ENCODE assay signal across 8 cellular contexts in the genomic region with DNA sequence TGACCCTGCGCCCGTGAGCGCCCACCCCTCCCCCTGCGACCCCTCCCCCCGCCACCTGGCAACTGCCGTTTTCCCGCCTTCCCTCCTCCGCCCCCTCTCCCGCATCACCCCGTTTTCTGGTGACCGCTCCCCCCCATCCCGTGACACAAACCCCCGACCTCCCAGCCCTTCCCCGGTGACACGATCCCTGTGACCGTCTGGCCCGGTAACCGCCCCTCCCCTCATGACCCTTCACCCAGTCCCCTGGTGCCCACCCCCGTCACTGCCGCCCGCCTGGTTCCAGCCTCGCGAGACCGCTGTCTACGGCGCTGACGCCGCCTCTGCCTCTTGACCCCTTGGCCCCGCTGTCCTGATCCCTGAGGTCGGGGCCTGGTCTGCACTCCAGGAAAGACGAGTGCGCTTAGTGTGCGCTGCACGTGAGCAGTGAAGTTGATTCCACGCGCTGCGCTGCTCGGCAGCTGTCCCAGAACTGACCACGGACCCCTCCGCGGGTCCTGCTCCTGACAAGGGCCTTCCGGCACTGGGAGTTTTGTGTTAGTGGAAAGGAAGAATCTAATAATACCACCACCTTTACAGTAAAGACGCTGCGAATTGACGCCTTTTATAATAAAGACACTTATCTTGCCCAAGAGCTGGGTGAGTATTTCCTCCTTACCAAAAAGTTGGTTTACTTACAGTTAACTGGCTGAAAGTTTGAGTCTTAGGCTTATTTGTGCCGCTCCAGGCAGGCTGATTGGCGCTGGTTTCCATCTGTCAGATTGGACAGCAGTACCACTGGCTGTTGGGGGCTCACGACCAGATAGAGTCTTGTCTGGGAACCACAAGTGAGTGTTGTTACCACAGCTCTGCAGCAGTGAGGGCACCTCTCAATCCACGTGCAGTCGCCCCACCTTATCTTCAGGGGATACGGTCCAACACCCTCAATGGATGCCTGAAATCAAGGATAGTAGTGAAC. TPM values are rescaled to one million over a fixed set of nuclear protein-coding genes. Genes with fewer than 3 reads are reported as not detected.
DNase-seq lines count a peak whose midpoint lies in the region; ATAC-seq and TF ChIP-seq lines count a peak whose summit lies in the region.

No MANE protein-coding gene starts in this region.

- peak; percentile 81 for DNase-seq in GM12865 (ENCODE audit: low read depth)
- DNase-seq in T-helper 22 cell (ENCODE audit: low read depth) = peak; percentile 52
- no peak for DNase-seq in brain microvascular endothelial cell
- DNase-seq in iPS-NIHi11 (ENCODE audit: low spot score) = peak; percentile 80
- DNase-seq in spleen = peak; percentile 90

- WGBS in HUES64 = 21% methylated on average over 46 of the region's 51 CpGs
- WGBS in spleen, 5 donors = 6 to 12% (median 8%) methylated on average over 32 to 51 of the region's 51 CpGs

- H3K4me3 ChIP-seq in GM12865 (ENCODE audit: low read depth, low read length) = peak overlapping the region; percentile 72
- H3K4me3 ChIP-seq in HUES64 (ENCODE audit: low read length) = peak overlapping the region; percentile 90
- peak overlapping the region; percentile 73 for H3K4me3 ChIP-seq in brain microvascular endothelial cell (ENCODE audit: low read depth, low read length)
- H3K4me3 ChIP-seq in spleen = peak overlapping the region; percentile 80 to 96 (median 89)

- no peak for TF ChIP-seq CTCF in GM12865 (IDR thresholded peaks at IDR 0.05; ENCODE audit: insufficient read depth, low read depth, low read length, missing control alignments)
- no peak for TF ChIP-seq CTCF in brain microvascular endothelial cell (IDR thresholded peaks at IDR 0.05; ENCODE audit: low read depth, low read length, missing control alignments)
- TF ChIP-seq CTCF in spleen (IDR thresholded peaks at IDR 0.05 in 8 of 11, conservative IDR thresholded peaks at IDR 0.05 in 3 of 11) = no peak

- no peak for ATAC-seq in HG02981 (IDR thresholded peaks at IDR 0.05; ENCODE audit: unreplicated experiment)
- no peak for ATAC-seq in HG02571 (IDR thresholded peaks at IDR 0.05; ENCODE audit: unreplicated experiment)

- peak overlapping the region; percentile 83 for H3K9ac ChIP-seq in HUES64 (ENCODE audit: low read depth, low read length)

- in situ Hi-C loops in brain microvascular endothelial cell (cut with HindIII; ENCODE audit: low pct_ligation_motif_present, low sequenced_read_pairs) = no loop called here

- H3K9me3 ChIP-seq in HUES64 (ENCODE audit: insufficient read depth, low read depth, low read length) (no peaks in the 10 kb centered on the region), spleen (no peaks in the 10 kb centered on the region)

- H3K4me1 ChIP-seq in HUES64 (ENCODE audit: insufficient read depth, low read length) = peaks cover 11% of the 10 kb centered on the region; the same call in 1 of the 2 replicates
- H3K4me1 ChIP-seq in spleen = peaks cover 12 to 39% (median 21%) of the 10 kb centered on the region in 6 donors

- H3K36me3 ChIP-seq in HUES64 (ENCODE audit: insufficient read depth, low read length) = peaks cover 11% of the 10 kb centered on the region
- H3K36me3 ChIP-seq in brain microvascular endothelial cell (replicated peaks) = no peaks in the 10 kb centered on the region
- peaks cover 0 to 13% (median 11%) of the 10 kb centered on the region in 6 donors for H3K36me3 ChIP-seq in spleen

- H3K27ac ChIP-seq in HUES64 (ENCODE audit: low read depth, low read length) (peak overlapping the region; percentile 89; the same call in 1 of the 2 replicates), brain microvascular endothelial cell (peak overlapping the region; percentile 37), spleen (peak overlapping the region; percentile 58 to 96 (median 88))

- no peak for TF ChIP-seq POLR2A in spleen (IDR thresholded peaks at IDR 0.05)

- H3K27me3 ChIP-seq in HUES64 (ENCODE audit: insufficient read depth, low read length) (no peaks in the 10 kb centered on the region), brain microvascular endothelial cell (replicated peaks) (no peaks in the 10 kb centered on the region), spleen (replicated peaks in 1 of 7) (no peaks in the 10 kb centered on the region)

- intact Hi-C loops in spleen (cut with DNase I; ENCODE audit: low total_unique reads) = no loop called here

RNA-seq across cellular contexts. Expression of gene DDX51, which starts 59.2 kb away (rescaled TPM):
- polyA plus RNA-seq in HUES64 (2013, experiment 1 of 2) = 11.2 TPM
- 9.3 TPM for polyA plus RNA-seq in HUES64 (2013, experiment 2 of 2)
- total RNA-seq in spleen = 10 to 100 TPM; 17.8 to 31.6 (median 19.4) TPM
- polyA plus RNA-seq in spleen = 10 to 100 TPM; 16.9 to 36.0 (median 19.5) TPM

RNA-seq across cellular contexts. Expression of gene NOC4L, which starts 59.3 kb away (rescaled TPM):
- 29.0 TPM for polyA plus RNA-seq in HUES64 (2013, experiment 1 of 2)
- 31.7 TPM for polyA plus RNA-seq in HUES64 (2013, experiment 2 of 2)
- total RNA-seq in spleen = 10 to 100 TPM in 6 of 7 donors, 1 to 10 TPM in 1; 8.3 to 18.7 (median 14.6) TPM
- 10 to 100 TPM; 25.2 to 38.6 (median 33.1) TPM for polyA plus RNA-seq in spleen

Comparison
In these comparisons a context has a peak if more than half of its experiments do, and no peak if none do; other contexts are left out.
1. H3K27ac ChIP-seq: peak in every context shown above with its lines; median percentile 89 in HUES64; 88 in spleen; 37 in brain microvascular endothelial cell.